ENCODE assay signal across 16 cellular contexts in genomic region chr10:72206511-72207229, GRCh38.
"Had no signal": no experiment of that assay in that cellular context is flagged by ENCODE, and none has a peak within 500 bp of the region (broad histone marks: within the 10 kb centered on the region; RNA-seq: fewer than 3 reads in every experiment).

No MANE protein-coding gene starts in this region.

- H3K27me3 Mint-ChIP-seq: memory B cell, type B pancreatic cell had no signal

- H3K4me1 ChIP-seq: foreskin keratinocyte, lower lobe of right lung had no signal

- H3K9me3 Mint-ChIP-seq: endodermal cell, memory B cell, mesothelial cell of epicardium, natural killer cell, neural crest cell, type B pancreatic cell had no signal

- H3K4me3 ChIP-seq: left ventricle myocardium inferior, lower lobe of right lung had no signal

- H3K9me3 ChIP-seq: left ventricle myocardium inferior, lower lobe of right lung had no signal

- ATAC-seq: foreskin keratinocyte, left cardiac atrium, lower lobe of right lung, natural killer cell, sciatic nerve had no signal

- H3K4me1 Mint-ChIP-seq: endodermal cell, mesothelial cell of epicardium, neural crest cell had no signal

- H3K27ac Mint-ChIP-seq: endodermal cell, memory B cell, mesothelial cell of epicardium, natural killer cell, type B pancreatic cell had no signal

- DNase-seq: dermis blood vessel endothelial cell; endodermal cell; erythroblast; foreskin keratinocyte; kidney; left cardiac atrium; left ventricle myocardium inferior; lower lobe of right lung; natural killer cell; stimulated activated CD4-positive, alpha-beta T cell treated with anti-CD3 and anti-CD28 coated beads, Interleukin-2, amount 100 ng/mL, for 24 hours; stimulated activated naive CD4-positive, alpha-beta T cell treated with Interleukin-2 at 50 U/mL for 16 hours had no signal

- H3K27me3 ChIP-seq: foreskin keratinocyte had no signal

- H3K27ac ChIP-seq: foreskin keratinocyte, left ventricle myocardium inferior, lower lobe of right lung had no signal

- H3K4me3 Mint-ChIP-seq: endodermal cell, memory B cell, mesothelial cell of epicardium, natural killer cell, neural crest cell, type B pancreatic cell had no signal
